ENCODE assay signal across 10 cellular contexts in genomic region chr1:54272134-54272533, GRCh38.
A peak's percentile ranks its signal among the peaks of the same experiment; 100 is the strongest.
DNase-seq lines count a peak whose midpoint lies in the region; ATAC-seq and TF ChIP-seq lines count a peak whose summit lies in the region.
"Had no signal": no experiment of that assay in that cellular context is flagged by ENCODE, and none has a peak within 500 bp of the region (broad histone marks: within the 10 kb centered on the region; RNA-seq: fewer than 3 reads in every experiment).

No MANE protein-coding gene starts in this region.

- H3K4me2 ChIP-seq in hepatocyte (no peak overlapping the region), neural progenitor cell (no peak overlapping the region), PC-9 (no peak overlapping the region)

- peaks cover 14% of the 10 kb centered on the region for H3K36me3 Mint-ChIP-seq in neural progenitor cell

- POLR2A ChIA-PET in PC-9 (lab: Charles Lee; ENCODE audit: unreplicated experiment), result no interaction called here

- no peaks in the 10 kb centered on the region for H3K9me3 Mint-ChIP-seq in neural progenitor cell
- H3K9me3 Mint-ChIP-seq: activated naive CD8-positive, alpha-beta T cell treated with anti-CD3 and anti-CD28 coated beads, Interleukin-2, amount 10 ng/mL, durations not matched to agents 7 days and 5 days had no signal

- H3K4me1 ChIP-seq in cardiac muscle cell (ENCODE audit: low read depth) (peaks cover 32% of the 10 kb centered on the region), heart right ventricle (peaks cover 42 to 89% (median 58%) of the 10 kb centered on the region in 9 donors), hepatocyte (ENCODE audit: insufficient read depth) (peaks cover 45% of the 10 kb centered on the region), neural progenitor cell (peaks cover 31% of the 10 kb centered on the region), upper lobe of right lung (peaks cover 55% of the 10 kb centered on the region), PC-9 (replicated peaks; ENCODE audit: insufficient read depth) (no peaks in the 10 kb centered on the region)

- H2AFZ ChIP-seq in hepatocyte (no peak overlapping the region), neural progenitor cell (replicated peaks) (no peak overlapping the region), PC-9 (no peak overlapping the region)

- TF ChIP-seq CTCF in cardiac muscle cell (IDR thresholded peaks at IDR 0.05; ENCODE audit: low read depth, low read length) (no peak), heart right ventricle (IDR thresholded peaks at IDR 0.05) (no peak), hepatocyte (IDR thresholded peaks at IDR 0.05; ENCODE audit: poor library complexity) (no peak), neural progenitor cell (IDR thresholded peaks at IDR 0.05) (no peak), upper lobe of right lung (IDR thresholded peaks at IDR 0.05) (no peak), PC-9 (conservative IDR thresholded peaks at IDR 0.05) (no peak)

- no peaks in the 10 kb centered on the region for H3K9me2 ChIP-seq in hepatocyte (replicated peaks; ENCODE audit: insufficient read depth)
- H3K9me2 ChIP-seq in PC-9 (ENCODE audit: insufficient read depth), result no peaks in the 10 kb centered on the region

- H3K27me3 Mint-ChIP-seq in neural progenitor cell (ENCODE audit: insufficient read depth, low read depth), result peaks cover 2% of the 10 kb centered on the region
- H3K27me3 Mint-ChIP-seq: activated CD8-positive, alpha-beta memory T cell treated with anti-CD3 and anti-CD28 coated beads, Interleukin-2, amount 10 ng/mL, durations not matched to agents 7 days and 5 days; activated naive CD8-positive, alpha-beta T cell treated with anti-CD3 and anti-CD28 coated beads, Interleukin-2, amount 10 ng/mL, durations not matched to agents 7 days and 5 days had no signal

- no peaks in the 10 kb centered on the region for H3K27me3 ChIP-seq in cardiac muscle cell
- H3K27me3 ChIP-seq in heart right ventricle, result no peaks in the 10 kb centered on the region
- no peaks in the 10 kb centered on the region for H3K27me3 ChIP-seq in hepatocyte
- H3K27me3 ChIP-seq in neural progenitor cell, result no peaks in the 10 kb centered on the region
- H3K27me3 ChIP-seq in upper lobe of right lung, result no peaks in the 10 kb centered on the region
- H3K27me3 ChIP-seq in PC-9 (ENCODE audit: insufficient read depth, low read depth), result no peaks in the 10 kb centered on the region

- WGBS in heart right ventricle, 2 donors, result 90 to 98% methylated on average over 2 of the region's 2 CpGs
- 67% methylated on average over 2 of the region's 2 CpGs for WGBS in hepatocyte (ENCODE audit: low lambda C conversion rate, missing lambda C conversion rate)

- H3K9me3 ChIP-seq in cardiac muscle cell (ENCODE audit: low read depth), result no peaks in the 10 kb centered on the region
- no peaks in the 10 kb centered on the region for H3K9me3 ChIP-seq in heart right ventricle
- no peaks in the 10 kb centered on the region for H3K9me3 ChIP-seq in hepatocyte (ENCODE audit: low read depth)
- no peaks in the 10 kb centered on the region for H3K9me3 ChIP-seq in neural progenitor cell (ENCODE audit: low read depth)
- no peaks in the 10 kb centered on the region for H3K9me3 ChIP-seq in upper lobe of right lung
- H3K9me3 ChIP-seq in PC-9 (ENCODE audit: insufficient read depth, low read depth), result no peaks in the 10 kb centered on the region

- H4K20me1 ChIP-seq in hepatocyte (ENCODE audit: insufficient read depth, poor library complexity, severe bottlenecking) (peaks cover 71% of the 10 kb centered on the region), neural progenitor cell (ENCODE audit: low read depth) (peaks cover 100% of the 10 kb centered on the region), PC-9 (ENCODE audit: insufficient read depth) (0 out of 2 replicates have a peak, but pooled peaks cover 4% of the 10 kb centered on the region)

- peak overlapping the region; percentile 95 for H3K27ac Mint-ChIP-seq in neural progenitor cell
- H3K27ac Mint-ChIP-seq: activated CD8-positive, alpha-beta memory T cell treated with anti-CD3 and anti-CD28 coated beads, Interleukin-2, amount 10 ng/mL, durations not matched to agents 7 days and 5 days had no signal

- peak overlapping the region; percentile 77 for H3K4me3 Mint-ChIP-seq in neural progenitor cell
- H3K4me3 Mint-ChIP-seq: activated CD8-positive, alpha-beta memory T cell treated with anti-CD3 and anti-CD28 coated beads, Interleukin-2, amount 10 ng/mL, durations not matched to agents 7 days and 5 days; activated naive CD8-positive, alpha-beta T cell treated with anti-CD3 and anti-CD28 coated beads, Interleukin-2, amount 10 ng/mL, durations not matched to agents 7 days and 5 days had no signal

- intact Hi-C loops in heart right ventricle (cut with DNase I), result loop anchor here in 4 of 10 donors (5.0 to 10.0 kb wide), 3 partner anchors 55 to 133 kb away; partner anchors contain the start of gene SSBP3 (in 2 of the 4)
- intact Hi-C loops in upper lobe of right lung (cut with DNase I), result no loop called here
- intact Hi-C loops in PC-9 (cut with micrococcal nuclease; ENCODE audit: unreplicated experiment), result no loop called here

- peaks cover 81% of the 10 kb centered on the region for H3K4me1 Mint-ChIP-seq in neural progenitor cell

- BruUV-seq in PC-9 (replicated peaks; lab: Mats Ljungman, UMichigan), result no TSS peak

- no peak overlapping the region for H3K9ac ChIP-seq in neural progenitor cell

- H3K79me2 ChIP-seq in hepatocyte, result peaks cover 88% of the 10 kb centered on the region
- peaks cover 70% of the 10 kb centered on the region for H3K79me2 ChIP-seq in neural progenitor cell (ENCODE audit: low read depth)
- H3K79me2 ChIP-seq in PC-9 (ENCODE audit: low read depth), result no peaks in the 10 kb centered on the region

- H3K4me3 ChIP-seq in cardiac muscle cell (no peak overlapping the region), heart right ventricle (no peak overlapping the region), hepatocyte (no peak overlapping the region), neural progenitor cell (no peak overlapping the region), upper lobe of right lung (no peak overlapping the region), PC-9 (no peak overlapping the region)

- CTCF ChIA-PET in PC-9 (lab: Charles Lee), result no interaction called here

- no peaks in the 10 kb centered on the region for H3K36me3 ChIP-seq in cardiac muscle cell
- H3K36me3 ChIP-seq in heart right ventricle, result no peaks in the 10 kb centered on the region
- H3K36me3 ChIP-seq in hepatocyte (replicated peaks; ENCODE audit: insufficient read depth, low read depth), result no peaks in the 10 kb centered on the region
- no peaks in the 10 kb centered on the region for H3K36me3 ChIP-seq in neural progenitor cell
- H3K36me3 ChIP-seq in upper lobe of right lung, result no peaks in the 10 kb centered on the region
- no peaks in the 10 kb centered on the region for H3K36me3 ChIP-seq in PC-9 (ENCODE audit: low read depth)

- peak overlapping the region; percentile 43 for H3K27ac ChIP-seq in cardiac muscle cell
- H3K27ac ChIP-seq in heart right ventricle, result peak overlapping the region in 4 of 10 donors; percentile 84 to 91 (median 90)
- H3K27ac ChIP-seq in hepatocyte, result peak overlapping the region; percentile 88
- no peak overlapping the region for H3K27ac ChIP-seq in neural progenitor cell
- H3K27ac ChIP-seq in upper lobe of right lung, result peak overlapping the region; percentile 91
- no peak overlapping the region for H3K27ac ChIP-seq in PC-9

- DNase-seq in cardiac muscle cell (ENCODE audit: low read depth in 1 of 2, low spot score in 1 of 2) (no peak), heart right ventricle (no peak), hepatocyte (ENCODE audit: low spot score) (no peak), neural progenitor cell (ENCODE audit: low spot score) (no peak), upper lobe of right lung (no peak), PC-9 (no peak), mucosa of gallbladder (ENCODE audit: low spot score) (no peak)
- no peak for DNase-seq in activated CD8-positive, alpha-beta memory T cell treated with anti-CD3 and anti-CD28 coated beads, Interleukin-2, amount 50 U/mL, for 48 hours
- DNase-seq: activated CD8-positive, alpha-beta memory T cell treated with anti-CD3 and anti-CD28 coated beads, Interleukin-2, amount 10 ng/mL, durations not matched to agents 7 days and 5 days; activated naive CD8-positive, alpha-beta T cell treated with anti-CD3 and anti-CD28 coated beads, Interleukin-2, amount 10 ng/mL, durations not matched to agents 7 days and 5 days had no signal

- no peak for ATAC-seq in heart right ventricle
- no peak for ATAC-seq in upper lobe of right lung
- ATAC-seq: activated CD8-positive, alpha-beta memory T cell treated with anti-CD3 and anti-CD28 coated beads, Interleukin-2, amount 10 ng/mL, durations not matched to agents 7 days and 5 days had no signal

- peaks cover 28% of the 10 kb centered on the region for H3F3A ChIP-seq in neural progenitor cell (ENCODE audit: low read depth)
- no peaks in the 10 kb centered on the region for H3F3A ChIP-seq in PC-9 (ENCODE audit: insufficient read depth, low read depth)

Comparison
In these comparisons a context has a peak if more than half of its experiments do, and no peak if none do; other contexts are left out.
1. H3K27ac ChIP-seq: peak in cardiac muscle cell (single experiment), hepatocyte (single experiment) and upper lobe of right lung (single experiment); none in neural progenitor cell (single experiment) and PC-9 (single experiment).